25 cellular contexts compared by ENCODE assay signal in genomic region chr17:30942311-30943079, GRCh38. TPM values are rescaled to one million over a fixed set of nuclear protein-coding genes. Genes with fewer than 3 reads are reported as not detected.
DNase-seq lines count a peak whose midpoint lies in the region; FAIRE-seq and TF ChIP-seq lines count a peak whose summit lies in the region.
"Had no signal": no experiment of that assay in that cellular context is flagged by ENCODE, and none has a peak within 500 bp of the region (broad histone marks: within the 10 kb centered on the region; RNA-seq: fewer than 3 reads in every experiment).

No MANE protein-coding gene starts in this region.

- H3K4me3 ChIP-seq in BJ (ENCODE audit: low read depth, low read length) (no peak overlapping the region), astrocyte (ENCODE audit: insufficient read depth, low read depth, low read length) (no peak overlapping the region)
- no peak overlapping the region for H3K4me3 ChIP-seq in Jurkat, Clone E6-1 (ENCODE audit: low read length)
- H3K4me3 ChIP-seq: tibial nerve had no signal

- H3K27ac ChIP-seq in astrocyte (ENCODE audit: low read depth, low read length) = no peak overlapping the region
- H3K27ac ChIP-seq: tibial nerve had no signal

- TF ChIP-seq CTCF in BJ (IDR thresholded peaks at IDR 0.05; ENCODE audit: insufficient read depth, low read depth, low read length) (peak; percentile 23; the same call in 1 of the 2 replicates), astrocyte (IDR thresholded peaks at IDR 0.05; ENCODE audit: insufficient read depth, low read depth, low read length) (no peak)

- H3K9me3 ChIP-seq in astrocyte (ENCODE audit: insufficient read depth, low read depth, low read length) = no peaks in the 10 kb centered on the region
- H3K9me3 ChIP-seq: tibial nerve had no signal

- CTCF ChIA-PET in BJ (lab: Yijun Ruan, JAX) = no interaction called here

- H3K4me1 Mint-ChIP-seq in astrocyte (ENCODE audit: low read depth, unreplicated experiment) = peaks cover 2% of the 10 kb centered on the region

- peaks cover 16% of the 10 kb centered on the region for H3K27me3 Mint-ChIP-seq in astrocyte (ENCODE audit: low read depth, unreplicated experiment)
- H3K27me3 Mint-ChIP-seq: activated CD4-positive, alpha-beta memory T cell treated with anti-CD3 and anti-CD28 coated beads for 36 hours had no signal

- H3K9ac ChIP-seq in astrocyte (ENCODE audit: low read length) = no peak overlapping the region

- no peak overlapping the region for H2AFZ ChIP-seq in astrocyte (ENCODE audit: low read depth, low read length)

- H3K4me2 ChIP-seq in astrocyte (ENCODE audit: low read length) = no peak overlapping the region

- H3K36me3 ChIP-seq in BJ (ENCODE audit: control insufficient read depth, insufficient read depth, low read length) (no peaks in the 10 kb centered on the region), astrocyte (ENCODE audit: insufficient read depth, low read length) (no peaks in the 10 kb centered on the region)
- H3K36me3 ChIP-seq: tibial nerve had no signal

- no peaks in the 10 kb centered on the region for H3K79me2 ChIP-seq in astrocyte (ENCODE audit: insufficient read depth, low read length)

- DNase-seq in BJ (ENCODE audit: low read depth) (no peak), astrocyte (ENCODE audit: low read depth) (peak; percentile 48), kidney tubule cell (ENCODE audit: low spot score) (peak; percentile 48), SK-N-DZ (ENCODE audit: low spot score) (no peak), NCI-H2196 treated with DMSO at 0.1 percent for 48 hours (lab: John Stamatoyannopoulos, UW; ENCODE audit: unreplicated experiment) (no peak), islet precursor cell (no peak)
- peak; percentile 7 for DNase-seq in Jurkat, Clone E6-1 (ENCODE audit: low read depth, low spot score)
- DNase-seq: activated CD4-positive, alpha-beta memory T cell treated with anti-CD3 and anti-CD28 coated beads for 36 hours; activated CD8-positive, alpha-beta memory T cell treated with anti-CD3 and anti-CD28 coated beads, Interleukin-2, amount 50 U/mL, for 4 hours; activated naive CD4-positive, alpha-beta T cell treated with anti-CD3 and anti-CD28 coated beads, Interleukin-2, amount 10 ng/mL, durations not matched to agents 7 days and 5 days; amygdala; C1 segment of cervical spinal cord; DMS79; KBM-7; kidney; naive thymus-derived CD8-positive, alpha-beta T cell; NCI-H1105 treated with DMSO at 0.1 percent for 48 hours; NCI-H187 treated with DMSO at 0.1 percent for 48 hours; NCI-H526; nucleus accumbens; stimulated activated CD4-positive, alpha-beta T cell treated with anti-CD3 and anti-CD28 coated beads, Interleukin-15, amount 100 ng/mL, for 24 hours; stimulated activated CD4-positive, alpha-beta T cell treated with anti-CD3 and anti-CD28 coated beads, Interleukin-4, amount 100 ng/mL, for 4 hours had no signal

- no peaks in the 10 kb centered on the region for H3K4me1 ChIP-seq in astrocyte (ENCODE audit: insufficient read depth, low read length)
- H3K4me1 ChIP-seq: tibial nerve had no signal

- FAIRE-seq in astrocyte (lab: Jason Lieb, UNC) = no peak
- FAIRE-seq: bronchial epithelial cell, colon, kidney had no signal

- no peaks in the 10 kb centered on the region for H3K9me3 Mint-ChIP-seq in astrocyte (ENCODE audit: unreplicated experiment)
- H3K9me3 Mint-ChIP-seq: activated CD4-positive, alpha-beta memory T cell treated with anti-CD3 and anti-CD28 coated beads for 36 hours; activated naive CD4-positive, alpha-beta T cell treated with anti-CD3 and anti-CD28 coated beads, Interleukin-2, amount 10 ng/mL, durations not matched to agents 7 days and 5 days; naive thymus-derived CD8-positive, alpha-beta T cell had no signal

- no peaks in the 10 kb centered on the region for H3K36me3 Mint-ChIP-seq in astrocyte (ENCODE audit: low read depth, unreplicated experiment)
- H3K36me3 Mint-ChIP-seq: activated CD4-positive, alpha-beta memory T cell treated with anti-CD3 and anti-CD28 coated beads for 36 hours; activated naive CD4-positive, alpha-beta T cell treated with anti-CD3 and anti-CD28 coated beads, Interleukin-2, amount 10 ng/mL, durations not matched to agents 7 days and 5 days; naive thymus-derived CD8-positive, alpha-beta T cell had no signal

- no peaks in the 10 kb centered on the region for H4K20me1 ChIP-seq in astrocyte (ENCODE audit: insufficient read depth, low read length)

- no peak overlapping the region for H3K4me3 Mint-ChIP-seq in astrocyte (ENCODE audit: unreplicated experiment)
- H3K4me3 Mint-ChIP-seq: activated CD4-positive, alpha-beta memory T cell treated with anti-CD3 and anti-CD28 coated beads for 36 hours; activated naive CD4-positive, alpha-beta T cell treated with anti-CD3 and anti-CD28 coated beads, Interleukin-2, amount 10 ng/mL, durations not matched to agents 7 days and 5 days; naive thymus-derived CD8-positive, alpha-beta T cell had no signal

- POLR2A ChIA-PET in BJ (lab: Charles Lee) = no interaction called here

- no peak overlapping the region for H3K27ac Mint-ChIP-seq in astrocyte (ENCODE audit: unreplicated experiment)
- H3K27ac Mint-ChIP-seq: activated CD4-positive, alpha-beta memory T cell treated with anti-CD3 and anti-CD28 coated beads for 36 hours; activated naive CD4-positive, alpha-beta T cell treated with anti-CD3 and anti-CD28 coated beads, Interleukin-2, amount 10 ng/mL, durations not matched to agents 7 days and 5 days had no signal

- H3K27me3 ChIP-seq in BJ (ENCODE audit: control insufficient read depth, insufficient read depth, low read length) (peaks cover 3% of the 10 kb centered on the region; the same call in 1 of the 2 replicates), astrocyte (ENCODE audit: insufficient read depth, low read length) (no peaks in the 10 kb centered on the region)
- H3K27me3 ChIP-seq: tibial nerve had no signal

RNA-seq across cellular contexts. Expression of gene ADAP2, which starts 20.8 kb away (rescaled TPM):
- 0.12 and 0.42 TPM in 2 replicates for polyA plus RNA-seq in BJ (2011; rRNA removed)
- 0.76 and 1.0 TPM in 2 replicates for polyA minus RNA-seq in BJ (2011; rRNA and poly(A)+ RNA removed)
- polyA plus RNA-seq in Jurkat, Clone E6-1 (2012; ENCODE audit: insufficient read depth, insufficient read length) = not detected
- 0.89 and 1.1 TPM in 2 replicates for total RNA-seq in astrocyte
- polyA plus RNA-seq in SK-N-DZ (2014; cell fraction: cytosol; rRNA removed) = not detected in 2 replicates
- 5.6 TPM in 1 of 2 replicates, not detected in the other for polyA plus RNA-seq in SK-N-DZ (2014; cell fraction: nucleus; rRNA removed)

RNA-seq across cellular contexts. Expression of gene RNF135, which starts 28.3 kb away (rescaled TPM):
- 14.6 TPM in 2 replicates for polyA plus RNA-seq in BJ (2011; rRNA removed)
- 5.7 and 6.8 TPM in 2 replicates for polyA minus RNA-seq in BJ (2011; rRNA and poly(A)+ RNA removed)
- not detected for polyA plus RNA-seq in Jurkat, Clone E6-1 (2012; ENCODE audit: insufficient read depth, insufficient read length)
- total RNA-seq in astrocyte = 5.6 and 7.5 TPM in 2 replicates
- polyA plus RNA-seq in SK-N-DZ (2014; cell fraction: cytosol; rRNA removed) = 0.16 TPM in 1 of 2 replicates, not detected in the other
- polyA plus RNA-seq in SK-N-DZ (2014; cell fraction: nucleus; rRNA removed) = not detected in 2 replicates

RNA-seq across cellular contexts. Expression of gene TEFM, which starts 36.5 kb away (rescaled TPM):
- polyA plus RNA-seq in BJ (2011; rRNA removed) = 5.1 and 11.5 TPM in 2 replicates
- polyA minus RNA-seq in BJ (2011; rRNA and poly(A)+ RNA removed) = 3.4 and 5.1 TPM in 2 replicates
- 10.5 TPM for polyA plus RNA-seq in Jurkat, Clone E6-1 (2012; ENCODE audit: insufficient read depth, insufficient read length)
- total RNA-seq in astrocyte = 11.5 and 13.0 TPM in 2 replicates
- 15.1 and 17.3 TPM in 2 replicates for polyA plus RNA-seq in SK-N-DZ (2014; cell fraction: cytosol; rRNA removed)
- 28.9 and 49.4 TPM in 2 replicates for polyA plus RNA-seq in SK-N-DZ (2014; cell fraction: nucleus; rRNA removed)

Comparison
In these comparisons a context has a peak if more than half of its experiments do, and no peak if none do; other contexts are left out.
1. DNase-seq: peak in Jurkat, Clone E6-1 (single experiment), astrocyte (single experiment) and kidney tubule cell (single experiment); none in BJ (single experiment), SK-N-DZ (single experiment), NCI-H2196 treated with DMSO at 0.1 percent for 48 hours (single experiment) and islet precursor cell (single experiment).